ENCODE assay signal across 8 cellular contexts in the genomic region with DNA sequence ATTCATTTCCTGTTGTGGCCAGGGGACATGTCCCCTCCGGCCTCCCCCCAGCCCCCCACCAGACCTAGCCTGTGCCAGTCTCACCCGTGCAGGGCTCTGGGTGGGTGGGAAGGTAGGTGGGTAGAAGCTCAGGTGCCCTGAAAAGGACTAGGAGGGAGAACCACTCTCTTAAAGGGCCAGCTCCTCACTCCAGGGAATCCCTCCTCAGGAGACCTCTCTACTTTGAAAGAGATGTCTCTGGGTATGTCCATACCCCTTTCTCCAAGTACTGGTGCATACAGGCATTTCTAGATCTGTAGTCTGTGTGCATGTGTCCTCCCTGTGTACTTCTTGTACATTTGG.
DNase-seq lines count a peak whose midpoint lies in the region; ATAC-seq and TF ChIP-seq lines count a peak whose summit lies in the region.

No MANE protein-coding gene starts in this region.

- no peaks in the 10 kb centered on the region for H3K9me3 ChIP-seq in A673 (ENCODE audit: low read depth, low read length, poor library complexity, severe bottlenecking)

- H3K36me3 Mint-ChIP-seq in IgD-negative memory B cell (no peaks in the 10 kb centered on the region), naive B cell (peaks cover 5 to 15% of the 10 kb centered on the region in 2 donors)

- TF ChIP-seq CTCF in A673 (conservative IDR thresholded peaks at IDR 0.05; ENCODE audit: low read depth, low read length) (no peak), coronary artery (IDR thresholded peaks at IDR 0.05) (no peak)

- no peak for DNase-seq in A673 (ENCODE audit: low spot score)
- DNase-seq in coronary artery (ENCODE audit: low spot score), result no peak
- DNase-seq in naive B cell, result no peak
- no peak for DNase-seq in DMS153 (lab: John Stamatoyannopoulos, UW)

- no peak overlapping the region for H3K27ac ChIP-seq in A673 (ENCODE audit: low read depth, low read length, poor library complexity, severe bottlenecking)
- H3K27ac ChIP-seq in coronary artery, result peak overlapping the region; percentile 15 to 90

- H3K27ac Mint-ChIP-seq in IgD-negative memory B cell (no peak overlapping the region), naive B cell (peak overlapping the region in 2 of 6 donors; percentile 9 to 16)

- POLR2A ChIA-PET in A673 (lab: Charles Lee; ENCODE audit: low non-redundant PET), result no interaction called here

- peak overlapping the region; percentile 51 for H3K4me3 ChIP-seq in A673 (ENCODE audit: low read depth, low read length, poor library complexity, severe bottlenecking)
- peak overlapping the region; percentile 82 for H3K4me3 ChIP-seq in coronary artery

- H3K4me3 Mint-ChIP-seq in IgD-negative memory B cell, result peak overlapping the region; percentile 4 to 88 (median 44)
- H3K4me3 Mint-ChIP-seq in naive B cell, result peak overlapping the region; percentile 63 to 98 (median 94)

- no peaks in the 10 kb centered on the region for H3K36me3 ChIP-seq in A673 (ENCODE audit: insufficient read depth, low read length, poor library complexity, severe bottlenecking)

- H3K27me3 Mint-ChIP-seq in IgD-negative memory B cell, result peaks cover 24% of the 10 kb centered on the region
- peaks cover 29 to 44% (median 40%) of the 10 kb centered on the region in 3 donors for H3K27me3 Mint-ChIP-seq in naive B cell

- H3K4me1 ChIP-seq in A673 (ENCODE audit: insufficient read depth, low read length, poor library complexity, severe bottlenecking), result no peaks in the 10 kb centered on the region

- no peak for ATAC-seq in naive B cell (ENCODE audit: low read depth in 2 of 2)
- no peak for ATAC-seq in GM19023 (IDR thresholded peaks at IDR 0.05; ENCODE audit: unreplicated experiment)
- no peak for ATAC-seq in HG03439 (IDR thresholded peaks at IDR 0.05; ENCODE audit: unreplicated experiment)
- ATAC-seq in HG02981 (IDR thresholded peaks at IDR 0.05; ENCODE audit: unreplicated experiment), result no peak

- no TSS peak for BruUV-seq in A673 (replicated peaks; lab: Mats Ljungman, UMichigan)

- H3K27me3 ChIP-seq in A673 (replicated peaks; ENCODE audit: insufficient read depth, low read depth, low read length, poor library complexity), result peaks cover 47% of the 10 kb centered on the region

- H3K9me3 Mint-ChIP-seq in IgD-negative memory B cell (peaks cover 0 to 1% (median 0%) of the 10 kb centered on the region in 3 donors), naive B cell (peaks cover 0 to 4% (median 0%) of the 10 kb centered on the region in 7 donors)

- peaks cover 19 to 26% (median 20%) of the 10 kb centered on the region in 3 donors for H3K4me1 Mint-ChIP-seq in IgD-negative memory B cell
- peaks cover 25 to 32% (median 30%) of the 10 kb centered on the region in 3 donors for H3K4me1 Mint-ChIP-seq in naive B cell

- CTCF ChIA-PET in A673 (lab: Charles Lee), result no interaction called here

- intact Hi-C loops in A673 (cut with micrococcal nuclease; ENCODE audit: unreplicated experiment), result no loop called here
